ENCODE assay signal across 8 cellular contexts in the genomic region with DNA sequence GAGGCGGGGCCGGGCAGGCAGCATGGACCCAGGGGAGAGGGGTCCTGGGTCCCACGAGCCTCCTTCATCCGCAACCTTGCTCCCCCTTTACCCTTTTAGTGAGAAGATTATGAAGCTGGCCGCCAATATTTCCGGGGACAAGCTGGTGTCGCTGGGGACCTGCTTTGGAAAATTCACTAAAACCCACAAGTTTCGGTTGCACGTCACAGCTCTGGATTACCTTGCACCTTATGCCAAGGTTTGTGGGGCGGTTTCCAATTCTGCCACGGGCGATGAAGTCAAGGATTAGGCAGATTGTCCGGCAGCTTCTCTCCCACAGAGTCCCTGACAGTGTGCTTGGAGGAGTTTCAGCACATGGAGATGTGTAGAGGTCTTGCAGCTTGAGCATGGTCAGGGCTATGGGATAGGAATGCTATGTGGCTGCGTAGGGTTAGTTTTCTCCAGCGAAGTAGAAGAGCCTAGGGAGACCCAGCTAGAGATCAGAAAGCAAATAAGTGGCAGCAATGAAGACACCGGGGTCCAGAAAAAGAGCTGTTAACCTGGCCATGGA. TPM values are rescaled to one million over a fixed set of nuclear protein-coding genes. Genes with fewer than 3 reads are reported as not detected.
DNase-seq lines count a peak whose midpoint lies in the region; ATAC-seq and TF ChIP-seq lines count a peak whose summit lies in the region.

No MANE protein-coding gene starts in this region.

- TF ChIP-seq POLR2A in tibial nerve (IDR thresholded peaks at IDR 0.05): no peak

- H3K9me3 ChIP-seq in lung (ENCODE audit: control insufficient read depth in 2 of 2, insufficient read depth in 1 of 2, low read length in 1 of 2) (no peaks in the 10 kb centered on the region), tibial nerve (no peaks in the 10 kb centered on the region)

- peak overlapping the region; percentile 55 to 87 for H3K27ac ChIP-seq in lung (ENCODE audit: low read depth in 1 of 2, low read length in 1 of 2)
- peak overlapping the region in 2 of 4 donors; percentile 93 to 94 for H3K27ac ChIP-seq in tibial nerve

- peak; percentile 45 for DNase-seq in AG08396 (ENCODE audit: low spot score)
- peak; percentile 24 for DNase-seq in astrocyte of the hippocampus (ENCODE audit: low read depth, low spot score)
- DNase-seq in lung (ENCODE audit: low spot score): no peak
- no peak for DNase-seq in tibial nerve (ENCODE audit: low spot score in 2 of 2)
- DNase-seq in NCI-H2196 (lab: John Stamatoyannopoulos, UW; ENCODE audit: unreplicated experiment): no peak
- no peak for DNase-seq in activated CD8-positive, alpha-beta memory T cell treated with anti-CD3 and anti-CD28 coated beads for 24 hours

- H3K4me3 ChIP-seq in lung (peak overlapping the region; percentile 75), tibial nerve (peak overlapping the region; percentile 66 to 100 (median 84))

- peak; percentile 2 for ATAC-seq in HG03139 (IDR thresholded peaks at IDR 0.05; ENCODE audit: unreplicated experiment)
- ATAC-seq in lung (ENCODE audit: insufficient read depth, low FRiP score): no peak
- no peak for ATAC-seq in HG03196 (IDR thresholded peaks at IDR 0.05; ENCODE audit: unreplicated experiment)

- TF ChIP-seq CTCF in lung (IDR thresholded peaks at IDR 0.05; ENCODE audit: control extremely low read depth, extremely low read depth) (no peak), tibial nerve (IDR thresholded peaks at IDR 0.05) (no peak)

- no peaks in the 10 kb centered on the region for H3K27me3 ChIP-seq in lung (ENCODE audit: control insufficient read depth, insufficient read depth)
- H3K27me3 ChIP-seq in tibial nerve: no peaks in the 10 kb centered on the region

- 9% methylated on average over 16 of the region's 16 CpGs for WGBS in lung, 2 donors
- WGBS in tibial nerve, 2 donors: 6 to 8% methylated on average over 16 of the region's 16 CpGs

- H3K4me1 ChIP-seq in lung (ENCODE audit: control insufficient read depth in 2 of 2, insufficient read depth in 2 of 2, low read length in 2 of 2) (peaks cover 15 to 20% of the 10 kb centered on the region in 2 donors), tibial nerve (peaks cover 0 to 49% (median 23%) of the 10 kb centered on the region in 4 donors)

- H3K36me3 ChIP-seq in lung (ENCODE audit: control insufficient read depth in 2 of 2, insufficient read depth in 2 of 2, low read length in 2 of 2): peaks cover 8 to 14% of the 10 kb centered on the region in 2 donors
- peaks cover 0 to 44% (median 0%) of the 10 kb centered on the region in 3 donors for H3K36me3 ChIP-seq in tibial nerve

- no peak for TF ChIP-seq EP300 in tibial nerve (IDR thresholded peaks at IDR 0.05)

RNA-seq across cellular contexts. Expression of a gene that starts 0.6 kb away (rescaled TPM):
- total RNA-seq in lung: 10 to 100 TPM; 16.4 to 23.2 TPM
- polyA plus RNA-seq in lung: 10 to 100 TPM; 14.5 to 17.7 TPM
- total RNA-seq in tibial nerve: 10 to 100 TPM in 3 of 4 donors, 1 to 10 TPM in 1; 8.2 to 17.1 (median 11.7) TPM

RNA-seq across cellular contexts. Expression of a gene that starts 0.8 kb away (rescaled TPM):
- total RNA-seq in lung (10 to 100 TPM; 33.7 to 36.3 TPM), tibial nerve (10 to 100 TPM; 62.2 to 77.5 (median 70.0) TPM)
- polyA plus RNA-seq in lung: 10 to 100 TPM; 18.3 to 18.9 TPM

RNA-seq across cellular contexts. Expression of a gene that starts 9.8 kb away (rescaled TPM):
- total RNA-seq in lung (10 to 100 TPM in 1 of 2 donors, 1 to 10 TPM in 1; 6.4 to 16.6 TPM), tibial nerve (10 to 100 TPM in 3 of 4 donors, 1 to 10 TPM in 1; 6.8 to 20.7 (median 15.8) TPM)
- polyA plus RNA-seq in lung: 10 to 100 TPM in 1 of 2 donors, 1 to 10 TPM in 1; 6.0 to 11.8 TPM

RNA-seq across cellular contexts. Expression of a gene that starts 11.4 kb away (rescaled TPM):
- total RNA-seq in lung (under 1 TPM; 0.65 to 0.95 TPM), tibial nerve (not detected)
- polyA plus RNA-seq in lung: under 1 TPM; 0.24 to 0.32 TPM

RNA-seq across cellular contexts. Expression of a gene that starts 29.0 kb away (rescaled TPM):
- total RNA-seq in lung: 10 to 100 TPM; 25.3 to 26.6 TPM
- polyA plus RNA-seq in lung: 10 to 100 TPM; 27.2 to 31.8 TPM
- total RNA-seq in tibial nerve: 10 to 100 TPM; 35.4 to 47.2 (median 43.5) TPM

Comparison
In these comparisons a context has a peak if more than half of its experiments do, and no peak if none do; other contexts are left out.
1. DNase-seq: peak in AG08396 (single experiment) and astrocyte of the hippocampus (single experiment); none in lung (single experiment), tibial nerve (0 of 2), NCI-H2196 (single experiment) and activated CD8-positive, alpha-beta memory T cell treated with anti-CD3 and anti-CD28 coated beads for 24 hours (single experiment).